In genomic region chr20:44731657-44732056, GRCh38 we compare ENCODE assay signal across 26 cellular contexts. TPM values are rescaled to one million over a fixed set of nuclear protein-coding genes. Genes with fewer than 3 reads are reported as not detected.
DNase-seq lines count a peak whose midpoint lies in the region; ATAC-seq and TF ChIP-seq lines count a peak whose summit lies in the region.
"Had no signal": no experiment of that assay in that cellular context is flagged by ENCODE, and none has a peak within 500 bp of the region (broad histone marks: within the 10 kb centered on the region; RNA-seq: fewer than 3 reads in every experiment).

No MANE protein-coding gene starts in this region.

- H3K27ac ChIP-seq in mammary epithelial cell (ENCODE audit: insufficient read depth, low read depth, low read length): no peak overlapping the region
- peak overlapping the region in 2 of 5 donors; percentile 8 to 60 for H3K27ac ChIP-seq in adrenal gland
- H3K27ac ChIP-seq in left lung: no peak overlapping the region
- H3K27ac ChIP-seq in tibial artery: peak overlapping the region; percentile 87 to 92
- H3K27ac ChIP-seq in MM.1S (ENCODE audit: low read length): no peak overlapping the region
- H3K27ac ChIP-seq: BLaER1 treated with 17β-estradiol and CSF1 and Interleukin-3, amounts not matched to agents 10 nM and 100 nM; psoas muscle had no signal

- WGBS in mammary epithelial cell (ENCODE audit: low coverage, missing lambda C conversion rate): 80% methylated on average over 7 of the region's 8 CpGs
- WGBS in adrenal gland, 4 donors: 60 to 100% (median 70%) methylated on average over 1 to 8 of the region's 8 CpGs

- H3K9me3 Mint-ChIP-seq in MCF 10A (ENCODE audit: unreplicated experiment): peaks cover 7% of the 10 kb centered on the region
- H3K9me3 Mint-ChIP-seq: activated naive CD4-positive, alpha-beta T cell treated with anti-CD3 and anti-CD28 coated beads for 36 hours had no signal

- POLR2A ChIA-PET in MCF 10A (lab: Yijun Ruan, JAX): interaction anchor here (0.8 to 8.9 kb wide), 6 partner anchors 12 to 84 kb away, joined by 3 to 138 read pairs (median 6); partner anchors contain the start of gene CCN5

- CTCF ChIA-PET in MCF 10A (lab: Yijun Ruan, JAX): interaction anchor here (0.6 to 6.8 kb wide), 18 partner anchors 10 to 160 kb away, joined by 3 to 317 read pairs (median 8); partner anchors contain the start of gene CCN5
- CTCF ChIA-PET in mammary epithelial cell (lab: Charles Lee; ENCODE audit: low non-redundant PET): no interaction called here

- H3K27me3 Mint-ChIP-seq in MCF 10A (ENCODE audit: insufficient read depth, unreplicated experiment): no peaks in the 10 kb centered on the region
- H3K27me3 Mint-ChIP-seq: activated CD8-positive, alpha-beta T cell treated with anti-CD3 and anti-CD28 coated beads for 36 hours; stimulated activated naive CD8-positive, alpha-beta T cell treated with anti-CD3 and anti-CD28 coated beads, Interleukin-15, amount 100 ng/mL, for 72 hours had no signal

- H3K36me3 ChIP-seq in mammary epithelial cell (ENCODE audit: insufficient read depth, low read length) (no peaks in the 10 kb centered on the region), adrenal gland (replicated peaks in 1 of 2) (no peaks in the 10 kb centered on the region), left lung (no peaks in the 10 kb centered on the region), tibial artery (peaks cover 0 to 10% (median 0%) of the 10 kb centered on the region in 3 donors), MM.1S (replicated peaks; ENCODE audit: insufficient read depth, low read length) (no peaks in the 10 kb centered on the region)
- H3K36me3 ChIP-seq: BLaER1 treated with 17β-estradiol and CSF1 and Interleukin-3, amounts not matched to agents 10 nM and 100 nM had no signal

- H3K27me3 ChIP-seq in mammary epithelial cell (ENCODE audit: insufficient read depth, low read length): no peaks in the 10 kb centered on the region
- no peaks in the 10 kb centered on the region for H3K27me3 ChIP-seq in adrenal gland
- H3K27me3 ChIP-seq in left lung: no peaks in the 10 kb centered on the region
- H3K27me3 ChIP-seq in tibial artery: no peaks in the 10 kb centered on the region
- peaks cover 27% of the 10 kb centered on the region; the same call in 1 of the 2 replicates for H3K27me3 ChIP-seq in MM.1S (replicated peaks; ENCODE audit: insufficient read depth, low read length)
- H3K27me3 ChIP-seq: BLaER1 treated with 17β-estradiol and CSF1 and Interleukin-3, amounts not matched to agents 10 nM and 100 nM had no signal

- peaks cover 60% of the 10 kb centered on the region for H3K4me1 Mint-ChIP-seq in MCF 10A (ENCODE audit: insufficient read depth, unreplicated experiment)

- no peaks in the 10 kb centered on the region for H3K9me2 ChIP-seq in MM.1S (replicated peaks; ENCODE audit: insufficient read depth, low read length)

- H3K9me3 ChIP-seq in mammary epithelial cell (replicated peaks; ENCODE audit: insufficient read depth, low read length): no peaks in the 10 kb centered on the region
- no peaks in the 10 kb centered on the region for H3K9me3 ChIP-seq in adrenal gland (replicated peaks in 1 of 3)
- H3K9me3 ChIP-seq in left lung: peaks cover 0 to under 1% of the 10 kb centered on the region in 2 donors
- no peaks in the 10 kb centered on the region for H3K9me3 ChIP-seq in tibial artery
- no peaks in the 10 kb centered on the region for H3K9me3 ChIP-seq in MM.1S (replicated peaks; ENCODE audit: insufficient read depth, low read length)
- H3K9me3 ChIP-seq: psoas muscle had no signal

- in situ Hi-C loops in mammary epithelial cell (cut with MboI; ENCODE audit: low sequenced_read_pairs in 2 of 2): loop anchor here (5.0 kb wide), 2 partner anchors 44 to 49 kb away; no protein-coding TSS in a partner anchor
- in situ Hi-C loops in ACHN (cut with HindIII; ENCODE audit: low pct_ligation_motif_present, low pct_unique_long_range_greater_than_20kb, low sequenced_read_pairs): no loop called here

- H3K9ac ChIP-seq in mammary epithelial cell (ENCODE audit: insufficient read depth, low read length) (no peak overlapping the region), MM.1S (ENCODE audit: low read length) (no peak overlapping the region)

- TF ChIP-seq POLR2A in adrenal gland (IDR thresholded peaks at IDR 0.05): no peak

- peak; percentile 3 for ATAC-seq in left lung
- ATAC-seq: activated CD4-positive, CD25-positive, alpha-beta regulatory T cell treated with anti-CD3 and anti-CD28 coated beads, Interleukin-2, amount 50 U/mL, for 24 hours; esophagus mucosa; left lobe of liver had no signal

- peak; percentile 77 for DNase-seq in MCF 10A (ENCODE audit: unreplicated experiment)
- DNase-seq in mammary epithelial cell: no peak
- DNase-seq in adrenal gland: peak in 6 of 7 donors; percentile 41 to 71 (median 69)
- peak in 1 of 2 donors; percentile 83 for DNase-seq in left lung
- peak in 1 of 2 donors; percentile 86 for DNase-seq in tibial artery
- DNase-seq in MM.1S: no peak
- DNase-seq in ACHN: no peak
- no peak for DNase-seq in activated T-cell treated with anti-CD3 and anti-CD28 coated beads, Interleukin-2, amount 50 U/mL, for 1 hour
- DNase-seq: activated CD8-positive, alpha-beta T cell treated with anti-CD3 and anti-CD28 coated beads for 36 hours; activated naive CD4-positive, alpha-beta T cell treated with anti-CD3 and anti-CD28 coated beads for 36 hours; activated T-cell treated with anti-CD3 and anti-CD28 coated beads, Interleukin-2, amount 50 U/mL, for 4 hours; effector memory CD4-positive, alpha-beta T cell; NCI-H187 treated with DMSO at 0.1 percent for 48 hours; NCI-H510A; stimulated activated CD4-positive, alpha-beta T cell treated with anti-CD3 and anti-CD28 coated beads, Interleukin-4, amount 100 ng/mL, for 1 hour; stimulated activated naive CD8-positive, alpha-beta T cell treated with anti-CD3 and anti-CD28 coated beads, Interleukin-15, amount 100 ng/mL, for 72 hours; SW 1271 had no signal

- H3K79me2 ChIP-seq in mammary epithelial cell (ENCODE audit: insufficient read depth, low read length) (no peaks in the 10 kb centered on the region), MM.1S (ENCODE audit: low read length) (no peaks in the 10 kb centered on the region)

- H4K20me1 ChIP-seq in mammary epithelial cell (ENCODE audit: insufficient read depth, low read length) (no peaks in the 10 kb centered on the region), MM.1S (ENCODE audit: insufficient read depth, low read length) (no peaks in the 10 kb centered on the region)
- H4K20me1 ChIP-seq: BLaER1 treated with 17β-estradiol and CSF1 and Interleukin-3, amounts not matched to agents 10 nM and 100 nM had no signal

- TF ChIP-seq CTCF in MCF 10A (IDR thresholded peaks at IDR 0.05; ENCODE audit: unreplicated experiment) (no peak), mammary epithelial cell (conservative IDR thresholded peaks at IDR 0.05 in 1 of 2, IDR thresholded peaks at IDR 0.05 in 1 of 2; ENCODE audit: extremely low read depth in 1 of 2, insufficient read depth in 1 of 2, low read depth in 1 of 2, low read length in 2 of 2) (no peak), adrenal gland (IDR thresholded peaks at IDR 0.05) (no peak), left lung (IDR thresholded peaks at IDR 0.05) (no peak), tibial artery (IDR thresholded peaks at IDR 0.05) (no peak), MM.1S (IDR thresholded peaks at IDR 0.05; ENCODE audit: low read length) (no peak)

- H3K4me3 ChIP-seq in mammary epithelial cell (replicated peaks in 1 of 3; ENCODE audit: insufficient read depth in 1 of 3, low read depth in 2 of 3, low read length in 3 of 3) (no peak overlapping the region), adrenal gland (no peak overlapping the region), left lung (no peak overlapping the region), tibial artery (no peak overlapping the region), MM.1S (ENCODE audit: low read length) (no peak overlapping the region)
- H3K4me3 ChIP-seq: BLaER1 treated with 17β-estradiol and CSF1 and Interleukin-3, amounts not matched to agents 10 nM and 100 nM; psoas muscle had no signal

- H3K36me3 Mint-ChIP-seq in MCF 10A (ENCODE audit: insufficient read depth, unreplicated experiment): peaks cover 16% of the 10 kb centered on the region

- peaks cover 36% of the 10 kb centered on the region for H3K4me1 ChIP-seq in mammary epithelial cell (ENCODE audit: insufficient read depth, low read length)
- peaks cover 16 to 20% of the 10 kb centered on the region in 2 donors for H3K4me1 ChIP-seq in adrenal gland (replicated peaks in 1 of 2)
- peaks cover 4 to 15% of the 10 kb centered on the region in 2 donors for H3K4me1 ChIP-seq in left lung
- peaks cover 0 to 94% (median 52%) of the 10 kb centered on the region in 4 donors for H3K4me1 ChIP-seq in tibial artery
- H3K4me1 ChIP-seq in MM.1S (ENCODE audit: low read length): peaks cover 9% of the 10 kb centered on the region; the same call in 1 of the 2 replicates

- dilution Hi-C loops in mammary epithelial cell (cut with HindIII; ENCODE audit: low sequenced_read_pairs): no loop called here

- peak overlapping the region; percentile 47 for H3K27ac Mint-ChIP-seq in MCF 10A (ENCODE audit: low read depth, unreplicated experiment)
- H3K27ac Mint-ChIP-seq: activated CD8-positive, alpha-beta T cell treated with anti-CD3 and anti-CD28 coated beads for 36 hours; stimulated activated naive CD8-positive, alpha-beta T cell treated with anti-CD3 and anti-CD28 coated beads, Interleukin-15, amount 100 ng/mL, for 72 hours had no signal

- H3F3A ChIP-seq in MM.1S (ENCODE audit: insufficient read depth, low read length): peaks cover 10% of the 10 kb centered on the region

- BruUV-seq in MCF 10A (replicated peaks; lab: Mats Ljungman, UMichigan): no TSS peak
- no TSS peak for BruUV-seq in mammary epithelial cell (replicated peaks; lab: Mats Ljungman, UMichigan)

- H2AFZ ChIP-seq in mammary epithelial cell (ENCODE audit: low read depth, low read length): no peak overlapping the region
- no peak overlapping the region for H2AFZ ChIP-seq in MM.1S (ENCODE audit: low read length)

- intact Hi-C loops in MCF 10A (cut with micrococcal nuclease): loop anchor here (2.0 to 10.0 kb wide), 4 partner anchors 39 to 514 kb away; partner anchors contain the start of gene SERINC3
- intact Hi-C loops in mammary epithelial cell (cut with micrococcal nuclease): loop anchor here (2.0 to 10.0 kb wide), 5 partner anchors 17 to 517 kb away; partner anchors contain the start of genes CCN5 and OSER1
- intact Hi-C loops in adrenal gland (cut with DNase I): loop anchor here (2.0 to 10.0 kb wide), 3 partner anchors 45 to 347 kb away; no protein-coding TSS in a partner anchor
- intact Hi-C loops in left lung (cut with DNase I): no loop called here
- intact Hi-C loops in tibial artery (cut with DNase I; ENCODE audit: low total_unique reads): loop anchor here (10.0 kb wide), 1 partner anchor 127 kb away; no protein-coding TSS in a partner anchor

- H3K4me3 Mint-ChIP-seq in MCF 10A (ENCODE audit: unreplicated experiment): no peak overlapping the region
- H3K4me3 Mint-ChIP-seq: activated CD8-positive, alpha-beta T cell treated with anti-CD3 and anti-CD28 coated beads for 36 hours; activated naive CD4-positive, alpha-beta T cell treated with anti-CD3 and anti-CD28 coated beads for 36 hours; activated T-cell treated with anti-CD3 and anti-CD28 coated beads, Interleukin-2, amount 50 U/mL, for 4 hours; IgD-negative memory B cell; neural crest cell had no signal

- H3K4me2 ChIP-seq in mammary epithelial cell (ENCODE audit: insufficient read depth, low read depth, low read length) (no peak overlapping the region), MM.1S (ENCODE audit: low read depth, low read length) (no peak overlapping the region)
- H3K4me2 ChIP-seq: BLaER1 treated with 17β-estradiol and CSF1 and Interleukin-3, amounts not matched to agents 10 nM and 100 nM had no signal

RNA-seq across cellular contexts. Expression of gene KCNK15, which starts 14.0 kb away (rescaled TPM):
- total RNA-seq in MCF 10A (2022): 0.93 and 1.4 TPM in 2 replicates
- 1 to 10 TPM in 1 of 2 donors, under 1 TPM in 1; 0.31 to 1.0 TPM for total RNA-seq in mammary epithelial cell
- 0.40 TPM for polyA plus RNA-seq in mammary epithelial cell
- polyA minus RNA-seq in mammary epithelial cell: not detected
- 10 to 100 TPM in 1 of 8 donors, 1 to 10 TPM in 6, under 1 TPM in 1; 0.84 to 11.0 (median 3.5) TPM for total RNA-seq in adrenal gland
- polyA plus RNA-seq in adrenal gland: under 1 TPM; 0.42 to 0.84 (median 0.56) TPM
- total RNA-seq in left lung: 1 to 10 TPM; 1.8 to 3.1 TPM
- total RNA-seq: A673, neural crest cell had no signal
- polyA plus RNA-seq: IgD-negative memory B cell had no signal

RNA-seq across cellular contexts. Expression of gene CCN5, which starts 16.5 kb away (rescaled TPM):
- total RNA-seq in MCF 10A (2022) (0.93 and 1.4 TPM in 2 replicates), mammary epithelial cell (under 1 TPM in 1 of 2 donors, not detected in 1; 0.67 TPM), adrenal gland (100 to 1,000 TPM in 2 of 8 donors, 10 to 100 TPM in 6; 24.5 to 115 (median 63.1) TPM), left lung (10 to 100 TPM; 14.3 to 20.8 TPM)
- polyA plus RNA-seq in mammary epithelial cell (not detected), adrenal gland (10 to 100 TPM in 2 of 3 donors, 1 to 10 TPM in 1; 8.0 to 47.3 (median 19.1) TPM)
- not detected for polyA minus RNA-seq in mammary epithelial cell
- total RNA-seq: A673; activated CD8-positive, alpha-beta T cell treated with anti-CD3 and anti-CD28 coated beads for 36 hours; activated naive CD4-positive, alpha-beta T cell treated with anti-CD3 and anti-CD28 coated beads for 36 hours; astrocyte; neural crest cell had no signal
- polyA plus RNA-seq: IgD-negative memory B cell had no signal

Comparison
In these comparisons a context has a peak if more than half of its experiments do, and no peak if none do; other contexts are left out.
1. DNase-seq: peak in MCF 10A (single experiment) and adrenal gland (6 of 7); none in mammary epithelial cell (single experiment), MM.1S (single experiment), ACHN (single experiment) and activated T-cell treated with anti-CD3 and anti-CD28 coated beads, Interleukin-2, amount 50 U/mL, for 1 hour (single experiment).
2. H3K27ac ChIP-seq: peak in tibial artery (2 of 2); none in mammary epithelial cell (single experiment), left lung (0 of 2) and MM.1S (single experiment).
3. intact Hi-C loops: an anchor here in MCF 10A (2.0 to 10.0 kb wide), mammary epithelial cell (2.0 to 10.0 kb wide), adrenal gland (2.0 to 10.0 kb wide) and tibial artery (10.0 kb wide); none called in left lung.